ENCODE assay signal across 23 cellular contexts in the genomic region with DNA sequence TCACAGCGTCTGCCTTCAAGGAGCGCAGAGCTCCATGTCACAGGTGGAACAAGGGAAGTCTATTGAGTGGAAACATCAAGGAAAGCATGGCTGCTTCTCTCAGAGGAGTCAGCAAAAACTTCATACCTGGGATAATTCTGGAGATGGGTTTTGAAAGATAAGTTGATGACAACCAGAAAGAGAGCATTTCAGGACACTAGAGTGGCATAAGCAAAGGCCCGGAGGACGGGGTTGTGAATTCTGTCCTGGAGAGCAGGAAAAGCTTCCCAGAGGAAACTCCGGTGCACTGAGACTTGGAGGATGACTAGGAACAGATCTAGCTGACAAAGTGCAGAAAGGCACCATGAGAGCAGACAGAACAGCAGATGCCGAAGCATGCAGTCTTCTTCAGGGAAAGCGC.
"Had no signal": no experiment of that assay in that cellular context is flagged by ENCODE, and none has a peak within 500 bp of the region (broad histone marks: within the 10 kb centered on the region; RNA-seq: fewer than 3 reads in every experiment).

No MANE protein-coding gene starts in this region.

- H3K27ac ChIP-seq: gastroesophageal sphincter, neutrophil, pancreas, sigmoid colon, skin epidermis, thoracic aorta, tibial nerve, upper lobe of right lung, uterus had no signal

- H3K4me3 ChIP-seq: gastroesophageal sphincter, mucosa of descending colon, pancreas, sigmoid colon, skin epidermis, thoracic aorta, tibial nerve, upper lobe of right lung, uterus had no signal

- H3K9me3 ChIP-seq: gastroesophageal sphincter, mucosa of descending colon, neutrophil, pancreas, sigmoid colon, thoracic aorta, tibial nerve, upper lobe of right lung, uterus had no signal

- H3K27me3 ChIP-seq: gastroesophageal sphincter, pancreas, sigmoid colon, tibial nerve, upper lobe of right lung, uterus had no signal

- ATAC-seq: gastroesophageal sphincter; mucosa of descending colon; naive thymus-derived CD4-positive, alpha-beta T cell; stimulated activated naive B cell treated with anti-CD40 and anti-IgM and Interleukin-4, amounts not matched to agents 10 μg/mL and 1 μg/mL and 100 μg/mL, for 72 hours; upper lobe of right lung had no signal

- H3K4me1 ChIP-seq: gastroesophageal sphincter, sigmoid colon, upper lobe of right lung, uterus had no signal

- DNase-seq: caudate nucleus; cerebellar nuclear complex; cortex of kidney; hypothalamus; immature natural killer cell; islet precursor cell; kidney glomerular epithelial cell; mesenchymal stem cell; mucosa of descending colon; naive thymus-derived CD4-positive, alpha-beta T cell; nephron progenitor cell; pancreas; sigmoid colon; stimulated activated CD4-positive, alpha-beta T cell treated with anti-CD3 and anti-CD28 coated beads, Interleukin-15, amount 100 ng/mL, for 24 hours; stimulated activated CD4-positive, alpha-beta T cell treated with anti-CD3 and anti-CD28 coated beads, Interleukin-2, amount 100 ng/mL, for 48 hours; stimulated activated naive B cell treated with anti-CD40 and anti-IgM and Interleukin-4, amounts not matched to agents 10 μg/mL and 1 μg/mL and 100 μg/mL, for 72 hours; upper lobe of right lung; uterus had no signal

- H3K36me3 ChIP-seq: gastroesophageal sphincter, neutrophil, pancreas, sigmoid colon, thoracic aorta, tibial nerve, upper lobe of right lung, uterus had no signal
